8 cellular contexts compared by ENCODE assay signal in genomic region chrX:131677655-131678628, GRCh38.
DNase-seq lines count a peak whose midpoint lies in the region; ATAC-seq, FAIRE-seq and TF ChIP-seq lines count a peak whose summit lies in the region.

No MANE protein-coding gene starts in this region.

- TF ChIP-seq RAD21 in K562 (CRISPR knock-in tag; conservative IDR thresholded peaks at IDR 0.05 in 1 of 2, IDR thresholded peaks at IDR 0.05 in 1 of 2), result peak; percentile 40 to 67

- TF ChIP-seq EP300 in K562 (IDR thresholded peaks at IDR 0.05; ENCODE audit: low read length), result no peak

- CTCF ChIA-PET in K562 (lab: Yijun Ruan, JAX; ENCODE audit: low intra/inter-chr PET ratio), result interaction anchor here (0.6 kb wide), 2 partner anchors 702 to 761 kb away, joined by 3 read pairs; no protein-coding TSS in a partner anchor

- no peaks in the 10 kb centered on the region for H3K9me2 ChIP-seq in DOHH2 (replicated peaks; ENCODE audit: control insufficient read depth, low read length)

- DNase-seq in HK-2 (ENCODE audit: unreplicated experiment) (peak; percentile 31), SW 1271 (lab: John Stamatoyannopoulos, UW) (peak; percentile 0 to 1), K562 (ENCODE audit: extremely low read depth in 1 of 4, low spot score in 3 of 4) (peak; percentile 50 to 74 (median 70)), right lobe of liver (peak; percentile 34 to 59 (median 39))
- peak; percentile 59 for DNase-seq in stimulated activated CD8-positive, alpha-beta memory T cell treated with anti-CD3 and anti-CD28 coated beads, Interleukin-4, amount 100 ng/mL, for 48 hours

- no peak overlapping the region for H3K9ac ChIP-seq in K562 (ENCODE audit: insufficient read depth in 1 of 2, low read depth in 2 of 2, low read length in 2 of 2)

- in situ Hi-C loops in K562 (cut with MboI), result loop anchor here (5.0 to 10.0 kb wide), 2 partner anchors 164 to 703 kb away; no protein-coding TSS in a partner anchor

- TF ChIP-seq POLR2A in K562 (conservative IDR thresholded peaks at IDR 0.05), result no peak
- TF ChIP-seq POLR2A in right lobe of liver (IDR thresholded peaks at IDR 0.05), result no peak

- no peaks in the 10 kb centered on the region for H3K9me1 ChIP-seq in K562 (ENCODE audit: control insufficient read depth, insufficient read depth, low read length)

- BruUV-seq in K562 (replicated peaks; lab: Mats Ljungman, UMichigan), result no TSS peak

- H3K27ac ChIP-seq in DOHH2 (ENCODE audit: low read depth, low read length), result no peak overlapping the region
- no peak overlapping the region for H3K27ac ChIP-seq in K562 (ENCODE audit: extremely low read depth, low read depth, low read length)
- H3K27ac ChIP-seq in right lobe of liver, result no peak overlapping the region

- FAIRE-seq in K562 (lab: Jason Lieb, UNC), result peak; percentile 75

- no peaks in the 10 kb centered on the region for H3F3A ChIP-seq in DOHH2 (ENCODE audit: control insufficient read depth, insufficient read depth)

- no peak overlapping the region for H3K4me3 ChIP-seq in DOHH2 (ENCODE audit: low read length)
- no peak overlapping the region for H3K4me3 ChIP-seq in K562
- H3K4me3 ChIP-seq in right lobe of liver, result no peak overlapping the region

- POLR2A ChIA-PET in K562 (lab: Yijun Ruan, JAX), result interaction anchor here (0.6 kb wide), 1 partner anchor 31 kb away, joined by 3 read pairs; no protein-coding TSS in a partner anchor

- H3K27me3 ChIP-seq in DOHH2 (ENCODE audit: control insufficient read depth, low read length) (no peaks in the 10 kb centered on the region), K562 (ENCODE audit: control insufficient read depth in 2 of 2, insufficient read depth in 2 of 2, low read length in 2 of 2) (no peaks in the 10 kb centered on the region; a peak in 1 of 5 replicates), right lobe of liver (peaks cover 0 to 6% of the 10 kb centered on the region in 2 donors)

- H3K4me2 ChIP-seq in DOHH2 (ENCODE audit: low read length) (no peak overlapping the region), K562 (ENCODE audit: insufficient read depth, low read length) (no peak overlapping the region)

- intact Hi-C loops in K562 (cut with micrococcal nuclease), result loop anchor here (5.0 to 10.0 kb wide), 4 partner anchors 611 to 1616 kb away; no protein-coding TSS in a partner anchor
- intact Hi-C loops in right lobe of liver (cut with DNase I), result no loop called here

- TF ChIP-seq CTCF in DOHH2 (IDR thresholded peaks at IDR 0.05; ENCODE audit: low read depth, low read length, poor library complexity, severe bottlenecking), result peak; percentile 63
- peak; percentile 68 to 74 (median 74) for TF ChIP-seq CTCF in K562 (IDR thresholded peaks at IDR 0.05 in 2 of 3, conservative IDR thresholded peaks at IDR 0.05 in 1 of 3; ENCODE audit: insufficient read depth in 2 of 3, low read depth in 1 of 3, low read length in 3 of 3)
- TF ChIP-seq CTCF in right lobe of liver (IDR thresholded peaks at IDR 0.05), result peak; percentile 45 to 65 (median 60)

- peak; percentile 84 for ATAC-seq in GM19372 (IDR thresholded peaks at IDR 0.05; ENCODE audit: low read depth, unreplicated experiment)
- peak; percentile 87 for ATAC-seq in K562
- peak; percentile 57 to 80 (median 78) for ATAC-seq in right lobe of liver
- no peak for ATAC-seq in GM18520 (IDR thresholded peaks at IDR 0.05; ENCODE audit: unreplicated experiment)

- H3K79me2 ChIP-seq in DOHH2 (ENCODE audit: control insufficient read depth, low read length), result no peaks in the 10 kb centered on the region
- H3K79me2 ChIP-seq in K562 (ENCODE audit: control insufficient read depth, insufficient read depth, low read length), result no peaks in the 10 kb centered on the region

- H3K4me1 ChIP-seq in DOHH2 (ENCODE audit: control insufficient read depth, low read length) (no peaks in the 10 kb centered on the region), K562 (replicated peaks in 1 of 2; ENCODE audit: control insufficient read depth in 2 of 2, insufficient read depth in 2 of 2, low read length in 2 of 2) (no peaks in the 10 kb centered on the region), right lobe of liver (no peaks in the 10 kb centered on the region)

- H3K9me3 ChIP-seq in DOHH2 (ENCODE audit: control insufficient read depth, insufficient read depth, low read length) (no peaks in the 10 kb centered on the region), K562 (replicated peaks; ENCODE audit: control insufficient read depth, insufficient read depth, low read depth, low read length) (no peaks in the 10 kb centered on the region), right lobe of liver (no peaks in the 10 kb centered on the region)

- H3K36me3 ChIP-seq in DOHH2 (ENCODE audit: control insufficient read depth, low read length) (no peaks in the 10 kb centered on the region), K562 (ENCODE audit: control insufficient read depth, insufficient read depth, low read length) (no peaks in the 10 kb centered on the region), right lobe of liver (no peaks in the 10 kb centered on the region)

- H4K20me1 ChIP-seq in DOHH2 (ENCODE audit: control insufficient read depth, insufficient read depth, low read depth, low read length) (no peaks in the 10 kb centered on the region), K562 (replicated peaks; ENCODE audit: control insufficient read depth, insufficient read depth, low read length) (no peaks in the 10 kb centered on the region)

- 12% methylated on average over 14 of the region's 20 CpGs for WGBS in K562 (ENCODE audit: insufficient coverage, low coverage, missing lambda C conversion rate)
- WGBS in right lobe of liver (ENCODE audit: insufficient coverage, low coverage, low lambda C conversion rate, missing lambda C conversion rate), result 21% methylated on average over 13 of the region's 20 CpGs

- 0 out of 2 replicates have a peak overlapping the region, but pooled peaks have one; percentile 33 for H2AFZ ChIP-seq in K562 (ENCODE audit: low read depth, low read length)

TF ChIP-seq in K562, 482 proteins besides CTCF, POLR2A, EP300 and RAD21:
- TF ChIP-seq ZBTB2 (IDR thresholded peaks at IDR 0.05) (no peak), IRF9 (tag; IDR thresholded peaks at IDR 0.05) (no peak), STAG1 (CRISPR knock-in tag; IDR thresholded peaks at IDR 0.05; ENCODE audit: borderline replicate concordance) (peak; percentile 66; the same call in 1 of the 2 replicates), CREM (IDR thresholded peaks at IDR 0.05; ENCODE audit: low read depth) (0 out of 2 replicates have a peak, but pooled peaks have one; percentile 37), HOXB6 (CRISPR knock-in tag; IDR thresholded peaks at IDR 0.05; ENCODE audit: borderline replicate concordance) (no peak), RBM15 (IDR thresholded peaks at IDR 0.05; ENCODE audit: insufficient read depth, low read length) (no peak), DEAF1 (CRISPR knock-in tag; IDR thresholded peaks at IDR 0.05) (0 out of 2 replicates have a peak, but pooled peaks have one; percentile 20), USF2 (CRISPR knock-in tag; IDR thresholded peaks at IDR 0.05) (no peak), POLR3G (IDR thresholded peaks at IDR 0.05; ENCODE audit: extremely low read depth, insufficient read length, insufficient replicate concordance) (no peak), SMC3 (conservative IDR thresholded peaks at IDR 0.05; ENCODE audit: insufficient read depth, low read depth, low read length) (0 out of 2 replicates have a peak, but pooled peaks have one; percentile 49), TAF7 (tag; IDR thresholded peaks at IDR 0.05) (no peak), SUPT5H (IDR thresholded peaks at IDR 0.05) (no peak)
TF ChIP-seq in K562: peak in this region for 4.

Comparison
In these comparisons a context has a peak if more than half of its experiments do, and no peak if none do; other contexts are left out.
1. DNase-seq: peak in every context shown above with its lines; median percentile 70 in K562; 59 in stimulated activated CD8-positive, alpha-beta memory T cell treated with anti-CD3 and anti-CD28 coated beads, Interleukin-4, amount 100 ng/mL, for 48 hours; 39 in right lobe of liver; 31 in HK-2; 0 in SW 1271.